In genomic region chr15:75903331-75904240, GRCh38 we compare ENCODE assay signal across 1 cellular context.
A peak's percentile ranks its signal among the peaks of the same experiment; 100 is the strongest.
TF ChIP-seq lines count a peak whose summit lies in the region.

Gene FBXO22 (plus strand): TSS chr15:75903878. CDS start chr15:75903964, 86 bp downstream.

TF ChIP-seq in HepG2, 621 proteins besides CTCF, POLR2A, EP300 and RAD21 (continued from another document and continues in another):
- TF ChIP-seq REL (CRISPR knock-in tag; conservative IDR thresholded peaks at IDR 0.05) (0 out of 2 replicates have a peak, but pooled peaks have one; percentile 82), ZFP1 (CRISPR knock-in tag; IDR thresholded peaks at IDR 0.05) (peak; percentile 52; the same call in 1 of the 2 replicates), MED1 (CRISPR knock-in tag; IDR thresholded peaks at IDR 0.05) (peak; percentile 82), RNF219 (CRISPR knock-in tag; IDR thresholded peaks at IDR 0.05) (no peak), SNRNP70 (IDR thresholded peaks at IDR 0.05; ENCODE audit: low read depth, low read length) (no peak), TIGD3 (CRISPR knock-in tag; IDR thresholded peaks at IDR 0.05; ENCODE audit: borderline replicate concordance) (peak; percentile 89; the same call in 1 of the 2 replicates), SUZ12 (IDR thresholded peaks at IDR 0.05; ENCODE audit: low read depth, low read length) (no peak), CEBPG (CRISPR knock-in tag; IDR thresholded peaks at IDR 0.05) (peak; percentile 85), GZF1 (CRISPR knock-in tag; IDR thresholded peaks at IDR 0.05) (0 out of 2 replicates have a peak, but pooled peaks have one; percentile 51), SIX1 (CRISPR knock-in tag; IDR thresholded peaks at IDR 0.05; ENCODE audit: borderline replicate concordance) (0 out of 2 replicates have a peak, but pooled peaks have one; percentile 13), ZMYM3 (CRISPR knock-in tag; IDR thresholded peaks at IDR 0.05) (peak; percentile 64; the same call in 1 of the 2 replicates), FOXK1 (CRISPR knock-in tag; IDR thresholded peaks at IDR 0.05; ENCODE audit: borderline replicate concordance, low read depth) (peak; percentile 74; the same call in 1 of the 2 replicates), TCF7L2 (IDR thresholded peaks at IDR 0.05; ENCODE audit: low read depth, low read length) (no peak), NFKBIZ (CRISPR knock-in tag; IDR thresholded peaks at IDR 0.05) (peak; percentile 73; the same call in 1 of the 2 replicates), ZNF781 (CRISPR knock-in tag; IDR thresholded peaks at IDR 0.05; ENCODE audit: borderline replicate concordance, not compliant biosample characterization) (peak; percentile 43), ZNF3 (CRISPR knock-in tag; IDR thresholded peaks at IDR 0.05) (0 out of 2 replicates have a peak, but pooled peaks have one; percentile 30), ZFY (CRISPR knock-in tag; IDR thresholded peaks at IDR 0.05) (peak; percentile 84; the same call in 1 of the 2 replicates), ZNF768 (CRISPR knock-in tag; IDR thresholded peaks at IDR 0.05) (peak; percentile 76; the same call in 1 of the 2 replicates), RERE (CRISPR knock-in tag; IDR thresholded peaks at IDR 0.05; ENCODE audit: low read depth) (no peak), ZSCAN31 (CRISPR knock-in tag; IDR thresholded peaks at IDR 0.05; ENCODE audit: low read depth) (peak; percentile 98), BCL6 (CRISPR knock-in tag; IDR thresholded peaks at IDR 0.05) (peak; percentile 53; the same call in 1 of the 2 replicates), ZBTB38 (CRISPR knock-in tag; IDR thresholded peaks at IDR 0.05) (peak; percentile 90), FOXP4 (CRISPR knock-in tag; IDR thresholded peaks at IDR 0.05) (peak; percentile 62), ZNF44 (CRISPR knock-in tag; IDR thresholded peaks at IDR 0.05) (no peak), ZSCAN20 (CRISPR knock-in tag; IDR thresholded peaks at IDR 0.05; ENCODE audit: borderline replicate concordance) (peak; percentile 92; the same call in 1 of the 2 replicates), HOMEZ (CRISPR knock-in tag; IDR thresholded peaks at IDR 0.05; ENCODE audit: low read depth) (peak; percentile 63; the same call in 1 of the 2 replicates), ARID5B (CRISPR knock-in tag; IDR thresholded peaks at IDR 0.05) (peak; percentile 50; the same call in 1 of the 2 replicates), TGIF2 (CRISPR knock-in tag; IDR thresholded peaks at IDR 0.05) (peak; percentile 91), U2AF2 (IDR thresholded peaks at IDR 0.05; ENCODE audit: low read depth, low read length) (no peak), KMT2B (CRISPR knock-in tag; IDR thresholded peaks at IDR 0.05) (peak; percentile 95), ZNF713 (CRISPR knock-in tag; IDR thresholded peaks at IDR 0.05) (0 out of 2 replicates have a peak, but pooled peaks have one; percentile 80), SP1 (IDR thresholded peaks at IDR 0.05) (no peak), SP1 (CRISPR knock-in tag; IDR thresholded peaks at IDR 0.05) (peak; percentile 97), TBP (CRISPR knock-in tag; IDR thresholded peaks at IDR 0.05) (no peak), TBL1XR1 (IDR thresholded peaks at IDR 0.05; ENCODE audit: borderline replicate concordance, low read length, partially characterized antibody) (no peak), ETV5 (CRISPR knock-in tag; IDR thresholded peaks at IDR 0.05; ENCODE audit: borderline replicate concordance) (peak; percentile 93), SRSF9 (IDR thresholded peaks at IDR 0.05; ENCODE audit: borderline replicate concordance, insufficient read depth, low read depth, low read length, poor library complexity, severe bottlenecking) (no peak), FOXO1 (CRISPR knock-in tag; IDR thresholded peaks at IDR 0.05) (peak; percentile 55; the same call in 1 of the 2 replicates), SMAD3 (CRISPR knock-in tag; IDR thresholded peaks at IDR 0.05) (peak; percentile 57), SP2 (CRISPR knock-in tag; IDR thresholded peaks at IDR 0.05) (no peak; the same call in 1 of the 2 replicates), TCF12 (IDR thresholded peaks at IDR 0.05) (no peak), TCF12 (CRISPR knock-in tag; IDR thresholded peaks at IDR 0.05) (peak; percentile 40; the same call in 1 of the 2 replicates), RXRB (CRISPR knock-in tag; IDR thresholded peaks at IDR 0.05; ENCODE audit: borderline replicate concordance) (peak; percentile 59), ZFP36L1 (CRISPR knock-in tag; IDR thresholded peaks at IDR 0.05) (0 out of 2 replicates have a peak, but pooled peaks have one; percentile 47), FOXO4 (CRISPR knock-in tag; conservative IDR thresholded peaks at IDR 0.05) (no peak), GPN1 (CRISPR knock-in tag; IDR thresholded peaks at IDR 0.05; ENCODE audit: borderline replicate concordance) (no peak), ZNF883 (CRISPR knock-in tag; IDR thresholded peaks at IDR 0.05; ENCODE audit: not compliant biosample characterization) (peak; percentile 76), TSC22D2 (CRISPR knock-in tag; IDR thresholded peaks at IDR 0.05; ENCODE audit: borderline replicate concordance) (no peak), MTA1 (CRISPR knock-in tag; IDR thresholded peaks at IDR 0.05; ENCODE audit: borderline replicate concordance) (no peak; the same call in 1 of the 2 replicates), FOSL1 (CRISPR knock-in tag; IDR thresholded peaks at IDR 0.05; ENCODE audit: borderline replicate concordance) (no peak)
